9 cellular contexts compared by ENCODE assay signal in the genomic region with DNA sequence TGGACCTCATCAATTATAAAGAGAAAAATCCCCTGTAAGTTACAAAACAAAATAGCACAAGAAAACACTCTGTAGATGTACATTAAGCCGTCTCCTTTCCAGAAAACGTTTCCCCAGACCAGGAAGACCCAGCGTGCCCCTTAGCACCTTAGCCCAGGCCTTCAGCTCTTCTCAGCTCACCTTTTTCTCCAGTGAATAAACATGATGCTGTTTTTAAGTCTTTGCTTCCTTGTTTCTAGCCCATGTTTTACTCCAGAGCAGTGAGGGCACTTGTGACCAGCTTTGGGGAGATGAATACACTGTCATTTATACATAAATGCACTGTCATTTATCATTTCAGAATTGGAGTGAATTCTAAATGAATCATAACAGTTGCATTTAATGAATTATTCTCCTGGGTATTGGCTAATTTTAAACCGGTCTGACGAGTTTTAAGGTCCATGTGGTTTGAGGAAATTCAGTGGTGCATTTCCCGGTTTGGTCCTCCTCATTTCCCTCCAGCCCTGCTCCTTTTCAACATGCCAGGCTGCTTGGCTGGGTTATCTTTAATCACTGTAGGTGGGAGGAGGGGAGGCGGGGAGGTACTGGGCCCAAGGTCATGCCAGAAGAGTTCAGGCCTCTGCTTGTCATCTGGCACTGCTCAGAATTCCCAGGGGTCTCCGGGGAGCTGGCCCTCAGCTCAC. TPM values are rescaled to one million over a fixed set of nuclear protein-coding genes. Genes with fewer than 3 reads are reported as not detected.
A peak's percentile ranks its signal among the peaks of the same experiment; 100 is the strongest.
DNase-seq lines count a peak whose midpoint lies in the region; ATAC-seq and TF ChIP-seq lines count a peak whose summit lies in the region.
"Had no signal": no experiment of that assay in that cellular context is flagged by ENCODE, and none has a peak within 500 bp of the region (broad histone marks: within the 10 kb centered on the region; RNA-seq: fewer than 3 reads in every experiment).

No MANE protein-coding gene starts in this region.

- in situ Hi-C loops in ACHN (cut with HindIII; ENCODE audit: low pct_ligation_motif_present, low pct_unique_long_range_greater_than_20kb, low sequenced_read_pairs), result no loop called here

- peak overlapping the region; percentile 61 to 85 (median 76) for H3K4me2 ChIP-seq in BLaER1 treated with 17β-estradiol and CSF1 and Interleukin-3, amounts not matched to agents 10 nM and 100 nM

- TF ChIP-seq CTCF in esophagus squamous epithelium (IDR thresholded peaks at IDR 0.05), result no peak

- peak overlapping the region in 9 of 11 experiments; percentile 0 to 73 (median 56); a peak in 15 of 22 replicates for H3K9ac ChIP-seq in BLaER1 treated with 17β-estradiol and CSF1 and Interleukin-3, amounts not matched to agents 10 nM and 100 nM
- H3K9ac ChIP-seq in mucosa of rectum (ENCODE audit: low read depth in 1 of 2, low read length in 2 of 2), result peak overlapping the region in 1 of 2 donors; percentile 36

- ATAC-seq in GM21447 (IDR thresholded peaks at IDR 0.05; ENCODE audit: unreplicated experiment) (no peak), GM21367 (IDR thresholded peaks at IDR 0.05; ENCODE audit: unreplicated experiment) (no peak)

- peaks cover 0 to 5% (median 0%) of the 10 kb centered on the region in 11 experiments; a peak in 1 of 22 replicates for H3K9me3 ChIP-seq in BLaER1 treated with 17β-estradiol and CSF1 and Interleukin-3, amounts not matched to agents 10 nM and 100 nM (replicated peaks in 1 of 11)
- H3K9me3 ChIP-seq in esophagus squamous epithelium (no peaks in the 10 kb centered on the region), mucosa of rectum (ENCODE audit: control insufficient read depth in 2 of 2, low read length in 2 of 2) (no peaks in the 10 kb centered on the region)

- DNase-seq in NCI-H2171 treated with DMSO at 0.1 percent for 48 hours (lab: John Stamatoyannopoulos, UW) (peak; percentile 78), esophagus squamous epithelium (lab: John Stamatoyannopoulos, UW) (no peak), ACHN (no peak), pons (ENCODE audit: low spot score) (no peak)
- DNase-seq: CD4-positive, CD25-positive, alpha-beta regulatory T cell had no signal

- H3K4me1 ChIP-seq in BLaER1 treated with 17β-estradiol and CSF1 and Interleukin-3, amounts not matched to agents 10 nM and 100 nM, result peaks cover 34 to 98% (median 80%) of the 10 kb centered on the region in 10 experiments
- H3K4me1 ChIP-seq in esophagus squamous epithelium (peaks cover 14 to 48% (median 21%) of the 10 kb centered on the region in 3 donors), mucosa of rectum (ENCODE audit: control insufficient read depth in 2 of 2, insufficient read depth in 2 of 2, low read length in 2 of 2) (peaks cover 16 to 19% of the 10 kb centered on the region in 2 donors)

- WGBS in esophagus squamous epithelium, 2 donors, result 21 to 32% methylated on average over 7 to 8 of the region's 8 CpGs

- intact Hi-C loops in esophagus squamous epithelium (cut with DNase I), result no loop called here

- peaks cover 0 to 60% (median 34%) of the 10 kb centered on the region in 11 experiments; a peak in 16 of 22 replicates for H3K36me3 ChIP-seq in BLaER1 treated with 17β-estradiol and CSF1 and Interleukin-3, amounts not matched to agents 10 nM and 100 nM
- H3K36me3 ChIP-seq in esophagus squamous epithelium (no peaks in the 10 kb centered on the region), mucosa of rectum (ENCODE audit: control insufficient read depth in 2 of 2, insufficient read depth in 2 of 2, low read length in 2 of 2) (no peaks in the 10 kb centered on the region)

- H3K4me3 ChIP-seq in BLaER1 treated with 17β-estradiol and CSF1 and Interleukin-3, amounts not matched to agents 10 nM and 100 nM, result peak overlapping the region in 4 of 10 experiments; percentile 0 to 25 (median 2); a peak in 3 of 20 replicates
- H3K4me3 ChIP-seq in esophagus squamous epithelium, result no peak overlapping the region
- H3K4me3 ChIP-seq in mucosa of rectum (ENCODE audit: low read length in 2 of 2), result peak overlapping the region in 1 of 2 donors; percentile 5

- H4K20me1 ChIP-seq in BLaER1 treated with 17β-estradiol and CSF1 and Interleukin-3, amounts not matched to agents 10 nM and 100 nM, result peaks cover 0 to 100% (median 89%) of the 10 kb centered on the region in 11 experiments; a peak in 14 of 22 replicates

- peak overlapping the region in 9 of 11 experiments; percentile 58 to 78 (median 69); a peak in 19 of 22 replicates for H3K27ac ChIP-seq in BLaER1 treated with 17β-estradiol and CSF1 and Interleukin-3, amounts not matched to agents 10 nM and 100 nM
- H3K27ac ChIP-seq in esophagus squamous epithelium, result peak overlapping the region; percentile 78 to 89 (median 84)
- H3K27ac ChIP-seq in mucosa of rectum (ENCODE audit: low read depth in 2 of 2, low read length in 2 of 2), result peak overlapping the region; percentile 80 to 82

- H3K27me3 ChIP-seq in BLaER1 treated with 17β-estradiol and CSF1 and Interleukin-3, amounts not matched to agents 10 nM and 100 nM, result no peaks in the 10 kb centered on the region
- H3K27me3 ChIP-seq in esophagus squamous epithelium (no peaks in the 10 kb centered on the region), mucosa of rectum (ENCODE audit: control insufficient read depth in 2 of 2, insufficient read depth in 2 of 2, low read length in 2 of 2) (no peaks in the 10 kb centered on the region)

- no peak for TF ChIP-seq POLR2A in esophagus squamous epithelium (IDR thresholded peaks at IDR 0.05)

RNA-seq across cellular contexts. Expression of a gene that starts 23.8 kb away (rescaled TPM):
- 10 to 100 TPM in 2 of 4 donors, 1 to 10 TPM in 2; 6.5 to 13.7 (median 9.9) TPM for total RNA-seq in esophagus squamous epithelium
